In genomic region chr4:183932576-183932975, GRCh38 we compare ENCODE assay signal across 7 cellular contexts. TPM values are rescaled to one million over a fixed set of nuclear protein-coding genes. Genes with fewer than 3 reads are reported as not detected.
"Had no signal": no experiment of that assay in that cellular context is flagged by ENCODE, and none has a peak within 500 bp of the region (broad histone marks: within the 10 kb centered on the region; RNA-seq: fewer than 3 reads in every experiment).

No MANE protein-coding gene starts in this region.

- H3K4me1 Mint-ChIP-seq: IgD-negative memory B cell had no signal

- H3K9me3 Mint-ChIP-seq: HFFc6 had no signal

- ATAC-seq: HCT116, HepG2 had no signal

- H3K4me3 Mint-ChIP-seq: HFFc6, IgD-negative memory B cell had no signal

- H3K27ac Mint-ChIP-seq: HFFc6 had no signal

- H3K36me3 Mint-ChIP-seq: IgD-negative memory B cell had no signal

- DNase-seq: GOT3, H7, HFFc6 had no signal

RNA-seq across cellular contexts. Expression of gene STOX2, which starts 27.5 kb away (rescaled TPM):
- total RNA-seq: HT1080 had no signal
